Comparison of ENCODE assay signal across 12 cellular contexts in the genomic region with DNA sequence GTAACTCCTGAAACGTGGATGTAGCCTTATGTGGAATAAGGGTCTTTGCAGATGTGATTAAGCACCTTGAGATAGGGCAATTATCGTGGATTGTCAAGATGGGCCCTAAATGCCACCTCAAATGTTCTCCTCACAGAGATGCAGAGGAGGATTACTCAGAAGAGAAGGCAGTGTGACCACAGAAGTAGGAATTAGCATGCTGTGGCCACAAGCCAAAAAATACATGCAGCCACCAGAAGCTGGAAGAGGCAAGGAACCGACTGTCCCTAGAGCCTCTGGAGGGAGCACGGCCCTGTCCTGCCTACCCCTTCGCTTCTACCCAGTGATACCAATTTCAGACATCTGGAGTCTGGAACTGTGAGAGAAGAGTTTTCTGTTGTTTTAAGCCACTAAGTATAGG. TPM values are rescaled to one million over a fixed set of nuclear protein-coding genes. Genes with fewer than 3 reads are reported as not detected.
DNase-seq lines count a peak whose midpoint lies in the region; ATAC-seq, FAIRE-seq and TF ChIP-seq lines count a peak whose summit lies in the region.
"Had no signal": no experiment of that assay in that cellular context is flagged by ENCODE, and none has a peak within 500 bp of the region (broad histone marks: within the 10 kb centered on the region; RNA-seq: fewer than 3 reads in every experiment).

No MANE protein-coding gene starts in this region.

- H3K27ac Mint-ChIP-seq in astrocyte (ENCODE audit: unreplicated experiment): no peak overlapping the region

- H3K36me3 Mint-ChIP-seq in astrocyte (ENCODE audit: low read depth, unreplicated experiment): no peaks in the 10 kb centered on the region
- H3K36me3 Mint-ChIP-seq: naive thymus-derived CD4-positive, alpha-beta T cell had no signal

- H3K27me3 ChIP-seq in astrocyte (ENCODE audit: insufficient read depth, low read length): no peaks in the 10 kb centered on the region
- H3K27me3 ChIP-seq: foreskin keratinocyte had no signal

- FAIRE-seq in H54 (lab: Jason Lieb, UNC) (peak; percentile 50), astrocyte (lab: Jason Lieb, UNC) (no peak)

- H4K20me1 ChIP-seq in astrocyte (ENCODE audit: insufficient read depth, low read length): peaks cover 43% of the 10 kb centered on the region

- H3K36me3 ChIP-seq in astrocyte (ENCODE audit: insufficient read depth, low read length): no peaks in the 10 kb centered on the region

- H3K4me3 Mint-ChIP-seq in astrocyte (ENCODE audit: unreplicated experiment): no peak overlapping the region

- no peak overlapping the region for H3K27ac ChIP-seq in astrocyte (ENCODE audit: low read depth, low read length)
- H3K27ac ChIP-seq: foreskin keratinocyte had no signal

- ATAC-seq in HG02763 (IDR thresholded peaks at IDR 0.05; ENCODE audit: unreplicated experiment): no peak
- ATAC-seq: foreskin keratinocyte had no signal

- peak overlapping the region; percentile 7 for H3K4me2 ChIP-seq in astrocyte (ENCODE audit: low read length)

- H3K4me3 ChIP-seq in astrocyte (ENCODE audit: insufficient read depth, low read depth, low read length): no peak overlapping the region

- H3K9me3 Mint-ChIP-seq in astrocyte (ENCODE audit: unreplicated experiment): no peaks in the 10 kb centered on the region
- H3K9me3 Mint-ChIP-seq: naive thymus-derived CD4-positive, alpha-beta T cell had no signal

- H2AFZ ChIP-seq in astrocyte (ENCODE audit: low read depth, low read length): no peak overlapping the region

- H3K9ac ChIP-seq in astrocyte (ENCODE audit: low read length): no peak overlapping the region

- TF ChIP-seq CTCF in astrocyte (IDR thresholded peaks at IDR 0.05; ENCODE audit: insufficient read depth, low read depth, low read length): no peak

- peaks cover 9% of the 10 kb centered on the region for H3K4me1 ChIP-seq in astrocyte (ENCODE audit: insufficient read depth, low read length)
- H3K4me1 ChIP-seq: foreskin keratinocyte had no signal

- no peaks in the 10 kb centered on the region for H3K27me3 Mint-ChIP-seq in astrocyte (ENCODE audit: low read depth, unreplicated experiment)
- H3K27me3 Mint-ChIP-seq: naive thymus-derived CD4-positive, alpha-beta T cell had no signal

- TF ChIP-seq POLR2A in H54 (IDR thresholded peaks at IDR 0.05; ENCODE audit: low read depth, low read length): no peak

- no peaks in the 10 kb centered on the region for H3K9me3 ChIP-seq in astrocyte (ENCODE audit: insufficient read depth, low read depth, low read length)

- peak; percentile 37 for DNase-seq in Ammon's horn (ENCODE audit: low spot score)
- peak; percentile 12 for DNase-seq in H54 (ENCODE audit: insufficient read length, low spot score)
- peak; percentile 65 for DNase-seq in astrocyte (ENCODE audit: low read depth)
- DNase-seq in lung microvascular endothelial cell (ENCODE audit: low read depth in 2 of 2): peak; percentile 27 to 53
- no peak for DNase-seq in NOMO-1 treated with DMSO at 0.1 percent for 48 hours (lab: John Stamatoyannopoulos, UW; ENCODE audit: unreplicated experiment)
- DNase-seq in central memory CD4-positive, alpha-beta T cell: no peak
- no peak for DNase-seq in putamen (ENCODE audit: low spot score)
- DNase-seq: foreskin keratinocyte; naive thymus-derived CD4-positive, alpha-beta T cell; NCI-H1694; SW 1271 had no signal

- H3K4me1 Mint-ChIP-seq in astrocyte (ENCODE audit: low read depth, unreplicated experiment): peaks cover 24% of the 10 kb centered on the region

- peaks cover 5% of the 10 kb centered on the region for H3K79me2 ChIP-seq in astrocyte (ENCODE audit: insufficient read depth, low read length)

RNA-seq across cellular contexts. Expression of a gene that starts 47.3 kb away (rescaled TPM):
- 78.6 and 80.2 TPM in 2 replicates for total RNA-seq in astrocyte
- total RNA-seq in lung microvascular endothelial cell: 68.0 and 158 TPM in 2 replicates

Comparison
In these comparisons a context has a peak if more than half of its experiments do, and no peak if none do; other contexts are left out.
1. DNase-seq: peak in Ammon's horn (single experiment), H54 (single experiment), astrocyte (single experiment) and lung microvascular endothelial cell (2 of 2); none in NOMO-1 treated with DMSO at 0.1 percent for 48 hours (single experiment), central memory CD4-positive, alpha-beta T cell (single experiment) and putamen (single experiment).